ENCODE assay signal across 9 cellular contexts in the genomic region with DNA sequence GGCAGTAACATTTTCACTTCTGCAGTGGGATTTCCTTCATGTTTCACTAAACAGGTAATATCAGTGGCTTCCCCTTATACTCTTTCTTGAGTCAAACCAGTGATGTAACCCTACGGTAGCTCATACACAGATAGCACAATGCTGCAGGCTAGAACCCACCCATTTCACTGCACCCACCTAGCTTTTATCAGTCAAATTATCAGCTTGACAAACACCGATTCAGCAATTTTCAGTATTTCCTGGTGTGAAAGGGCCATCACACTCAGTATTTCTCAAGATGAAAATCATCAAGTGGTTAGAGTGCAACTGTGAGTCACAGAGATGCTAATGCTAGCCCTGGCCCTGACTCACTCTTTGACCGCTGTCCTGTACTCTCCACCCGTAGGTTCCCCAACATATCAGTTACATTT.
DNase-seq lines count a peak whose midpoint lies in the region; ATAC-seq and TF ChIP-seq lines count a peak whose summit lies in the region.
"Had no signal": no experiment of that assay in that cellular context is flagged by ENCODE, and none has a peak within 500 bp of the region (broad histone marks: within the 10 kb centered on the region; RNA-seq: fewer than 3 reads in every experiment).

No MANE protein-coding gene starts in this region.

- no peaks in the 10 kb centered on the region for H3K27me3 ChIP-seq in upper lobe of right lung

- intact Hi-C loops in upper lobe of right lung (cut with DNase I): no loop called here

- H3K4me1 ChIP-seq in upper lobe of right lung: no peaks in the 10 kb centered on the region

- no peaks in the 10 kb centered on the region for H3K9me3 ChIP-seq in upper lobe of right lung

- peak; percentile 13 for DNase-seq in DMS53 (lab: John Stamatoyannopoulos, UW)
- no peak for DNase-seq in DMS53 treated with DMSO at 0.1 percent for 48 hours (lab: John Stamatoyannopoulos, UW; ENCODE audit: unreplicated experiment)
- peak; percentile 85 for DNase-seq in RPMI7951 (ENCODE audit: low read depth)
- peak; percentile 71 for DNase-seq in fibroblast of the aortic adventitia (ENCODE audit: low read depth)
- DNase-seq in upper lobe of right lung: no peak
- DNase-seq in RPMI8226: no peak
- DNase-seq in NCI-H748 treated with DMSO at 0.1 percent for 48 hours (lab: John Stamatoyannopoulos, UW): no peak

- H3K4me3 ChIP-seq in fibroblast of the aortic adventitia (ENCODE audit: low read depth, low read length) (no peak overlapping the region), upper lobe of right lung (no peak overlapping the region)

- no peak for TF ChIP-seq CTCF in fibroblast of the aortic adventitia (IDR thresholded peaks at IDR 0.05; ENCODE audit: insufficient read depth, low read length)
- TF ChIP-seq CTCF in upper lobe of right lung (IDR thresholded peaks at IDR 0.05): no peak

- peak; percentile 67 for ATAC-seq in HG02852 (IDR thresholded peaks at IDR 0.05; ENCODE audit: unreplicated experiment)
- peak; percentile 81 for ATAC-seq in upper lobe of right lung

- no peaks in the 10 kb centered on the region for H3K36me3 ChIP-seq in upper lobe of right lung

- H3K27ac ChIP-seq in upper lobe of right lung: no peak overlapping the region
- H3K27ac ChIP-seq: 22Rv1 had no signal

Comparison
In these comparisons a context has a peak if more than half of its experiments do, and no peak if none do; other contexts are left out.
1. DNase-seq: peak in DMS53 (single experiment), RPMI7951 (single experiment) and fibroblast of the aortic adventitia (single experiment); none in DMS53 treated with DMSO at 0.1 percent for 48 hours (single experiment), upper lobe of right lung (single experiment), RPMI8226 (single experiment) and NCI-H748 treated with DMSO at 0.1 percent for 48 hours (single experiment).